Comparison of ENCODE assay signal across 11 cellular contexts in genomic region chr3:42672495-42672894, GRCh38. TPM values are rescaled to one million over a fixed set of nuclear protein-coding genes. Genes with fewer than 3 reads are reported as not detected.
"Had no signal": no experiment of that assay in that cellular context is flagged by ENCODE, and none has a peak within 500 bp of the region (broad histone marks: within the 10 kb centered on the region; RNA-seq: fewer than 3 reads in every experiment).

No MANE protein-coding gene starts in this region.

- H3K9me3 ChIP-seq: HAP-1 had no signal

- H3K27ac ChIP-seq: GM23248, HL-60 had no signal

- H3K4me3 ChIP-seq: GM23248, HAP-1 had no signal

- H3K4me1 ChIP-seq: HAP-1 had no signal

- H3K36me3 Mint-ChIP-seq: IgD-negative memory B cell had no signal

- H3K27me3 Mint-ChIP-seq: IgD-negative memory B cell had no signal

- H3K4me1 Mint-ChIP-seq: IgD-negative memory B cell had no signal

- H3K4me3 Mint-ChIP-seq: HFFc6, IgD-negative memory B cell had no signal

- ATAC-seq: HCT116, HepG2 had no signal

- H3K36me3 ChIP-seq: HAP-1 had no signal

- DNase-seq: GM23248, GOT3, H7, HFFc6 had no signal

- H3K27ac Mint-ChIP-seq: HFFc6, IgD-negative memory B cell had no signal

RNA-seq across cellular contexts. Expression of gene KLHL40, which starts 12.8 kb away (rescaled TPM):
- total RNA-seq: GM23248, H4, H7, HepG2, HFFc6, HT1080 had no signal

RNA-seq across cellular contexts. Expression of gene HHATL, which starts 30.1 kb away (rescaled TPM):
- total RNA-seq: GM23248, H4, H7, HepG2, HFFc6, HT1080 had no signal
